In genomic region chr9:10265102-10265708, GRCh38 we compare ENCODE assay signal across 14 cellular contexts.
DNase-seq lines count a peak whose midpoint lies in the region; ATAC-seq, FAIRE-seq and TF ChIP-seq lines count a peak whose summit lies in the region.
"Had no signal": no experiment of that assay in that cellular context is flagged by ENCODE, and none has a peak within 500 bp of the region (broad histone marks: within the 10 kb centered on the region; RNA-seq: fewer than 3 reads in every experiment).

No MANE protein-coding gene starts in this region.

- no peak for TF ChIP-seq EP300 in suprapubic skin (IDR thresholded peaks at IDR 0.05)

- H3K36me3 ChIP-seq in suprapubic skin: no peaks in the 10 kb centered on the region

- H3K27me3 ChIP-seq in suprapubic skin: no peaks in the 10 kb centered on the region

- ATAC-seq in HG03135 (IDR thresholded peaks at IDR 0.05; ENCODE audit: unreplicated experiment): no peak
- ATAC-seq: naive thymus-derived CD8-positive, alpha-beta T cell had no signal

- DNase-seq in GM03348 (ENCODE audit: low spot score) (peak; percentile 9), OCI-M1 (lab: John Stamatoyannopoulos, UW) (peak; percentile 90), dedifferentiated amniotic fluid mesenchymal stem cell (ENCODE audit: extremely low spot score) (peak; percentile 34), lung microvascular endothelial cell (ENCODE audit: low read depth in 2 of 2) (peak; percentile 94 to 98), suprapubic skin (ENCODE audit: low spot score in 2 of 2) (no peak), GM19239 (ENCODE audit: insufficient read length, low spot score) (no peak), DMS114 treated with DMSO at 0.1 percent for 48 hours (lab: John Stamatoyannopoulos, UW; ENCODE audit: unreplicated experiment) (no peak)
- DNase-seq: activated naive CD8-positive, alpha-beta T cell treated with anti-CD3 and anti-CD28 coated beads, Interleukin-2, amount 10 ng/mL, durations not matched to agents 7 days and 5 days; naive thymus-derived CD8-positive, alpha-beta T cell; NCI-H146; small intestine; T-helper 2 cell had no signal

- no peak for TF ChIP-seq POLR2A in suprapubic skin (IDR thresholded peaks at IDR 0.05)

- 36% methylated on average over 4 of the region's 4 CpGs for WGBS in suprapubic skin

- TF ChIP-seq CTCF in suprapubic skin (IDR thresholded peaks at IDR 0.05): no peak

- no peaks in the 10 kb centered on the region for H3K9me3 ChIP-seq in suprapubic skin

- no peaks in the 10 kb centered on the region for H3K4me1 ChIP-seq in suprapubic skin

- H3K27ac ChIP-seq in suprapubic skin: no peak overlapping the region

- no peak for FAIRE-seq in GM19239 (lab: Jason Lieb, UNC)
- FAIRE-seq: GM18507, small intestine had no signal

- no peak overlapping the region for H3K4me3 ChIP-seq in suprapubic skin

Comparison
In these comparisons a context has a peak if more than half of its experiments do, and no peak if none do; other contexts are left out.
1. DNase-seq: peak in GM03348 (single experiment), OCI-M1 (single experiment), dedifferentiated amniotic fluid mesenchymal stem cell (single experiment) and lung microvascular endothelial cell (2 of 2); none in suprapubic skin (0 of 2), GM19239 (single experiment) and DMS114 treated with DMSO at 0.1 percent for 48 hours (single experiment).